In the genomic region with DNA sequence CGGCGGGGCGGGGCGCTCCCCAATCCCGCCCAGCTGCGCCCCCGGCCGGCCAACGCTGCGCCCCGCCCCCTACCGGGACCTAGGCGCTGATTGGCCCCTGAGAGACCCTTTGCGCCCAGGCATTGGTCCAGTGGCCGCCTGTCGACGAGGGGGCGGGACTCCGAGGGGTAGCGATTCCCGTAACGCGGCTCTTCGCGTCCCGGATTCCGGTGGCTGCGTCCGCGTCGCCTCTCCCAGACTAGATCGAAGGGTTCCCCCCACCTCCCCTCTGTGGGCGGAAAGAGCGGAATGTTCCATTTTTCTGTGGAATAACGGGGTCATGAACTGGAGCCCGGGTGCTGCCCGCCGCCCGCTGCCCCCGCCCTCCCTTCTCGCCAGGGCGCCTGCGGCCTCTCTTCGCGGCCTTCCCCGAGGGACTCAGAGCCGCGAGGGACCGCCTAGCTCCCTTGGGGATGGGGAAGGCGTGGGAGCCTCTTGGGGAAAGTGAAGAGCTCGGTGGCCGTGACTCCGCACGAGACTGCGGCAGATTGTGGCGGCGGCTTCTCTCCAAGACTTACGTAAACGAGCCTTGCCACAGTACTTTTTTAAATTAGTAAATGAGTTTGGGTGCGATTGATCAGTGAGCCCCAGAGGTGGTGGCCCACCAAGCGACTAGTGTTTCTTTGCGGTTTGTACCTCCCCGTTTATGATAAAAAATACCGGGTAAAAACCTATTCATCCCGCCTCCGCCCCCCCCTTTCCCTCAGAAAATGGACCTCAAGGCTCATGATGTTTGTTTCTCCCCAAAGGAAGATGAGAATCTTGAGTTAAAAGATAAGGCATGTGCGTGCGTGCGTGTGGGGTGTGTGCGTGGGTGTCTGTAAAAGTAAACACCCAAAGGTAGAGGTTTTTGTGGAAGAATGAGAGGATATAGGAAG, we compare ENCODE assay signal across 8 cellular contexts. TPM values are rescaled to one million over a fixed set of nuclear protein-coding genes. Genes with fewer than 3 reads are reported as not detected.
DNase-seq lines count a peak whose midpoint lies in the region; ATAC-seq lines count a peak whose summit lies in the region.

No MANE protein-coding gene starts in this region.

- H3K27me3 Mint-ChIP-seq in activated CD4-positive, alpha-beta T cell treated with anti-CD3 and anti-CD28 coated beads, Interleukin-2, amount 10 ng/mL, durations not matched to agents 7 days and 5 days: no peaks in the 10 kb centered on the region

- peak overlapping the region; percentile 86 to 97 (median 92) for H3K9ac ChIP-seq in BLaER1 treated with 17β-estradiol and CSF1 and Interleukin-3, amounts not matched to agents 10 nM and 100 nM

- H3K4me1 Mint-ChIP-seq in activated CD4-positive, alpha-beta T cell treated with anti-CD3 and anti-CD28 coated beads, Interleukin-2, amount 10 ng/mL, durations not matched to agents 7 days and 5 days: peaks cover 46% of the 10 kb centered on the region

- H3K4me1 ChIP-seq in BLaER1 treated with 17β-estradiol and CSF1 and Interleukin-3, amounts not matched to agents 10 nM and 100 nM: peaks cover 26 to 54% (median 33%) of the 10 kb centered on the region in 10 experiments

- peaks cover 4% of the 10 kb centered on the region for H3K9me3 Mint-ChIP-seq in activated CD4-positive, alpha-beta T cell treated with anti-CD3 and anti-CD28 coated beads, Interleukin-2, amount 10 ng/mL, durations not matched to agents 7 days and 5 days

- H3K9me3 ChIP-seq in BLaER1 treated with 17β-estradiol and CSF1 and Interleukin-3, amounts not matched to agents 10 nM and 100 nM (replicated peaks in 1 of 11): no peaks in the 10 kb centered on the region; a peak in 1 of 22 replicates

- DNase-seq in NCI-H526 (lab: John Stamatoyannopoulos, UW) (peak; percentile 55 to 81), cortex of kidney (lab: John Stamatoyannopoulos, UW) (peak; percentile 73), left lobe of liver (ENCODE audit: low spot score) (peak; percentile 99)
- DNase-seq in activated CD4-positive, alpha-beta T cell treated with anti-CD3 and anti-CD28 coated beads, Interleukin-2, amount 10 ng/mL, durations not matched to agents 7 days and 5 days: peak; percentile 96
- peak; percentile 96 for DNase-seq in stimulated activated CD4-positive, alpha-beta T cell treated with anti-CD3 and anti-CD28 coated beads, Interleukin-2, amount 100 ng/mL, for 4 hours (ENCODE audit: low read depth)

- peak overlapping the region; percentile 96 for H3K4me3 Mint-ChIP-seq in activated CD4-positive, alpha-beta T cell treated with anti-CD3 and anti-CD28 coated beads, Interleukin-2, amount 10 ng/mL, durations not matched to agents 7 days and 5 days

- CTCF ChIA-PET in activated CD4-positive, alpha-beta T cell treated with anti-CD3 and anti-CD28 coated beads, Interleukin-2, amount 10 ng/mL, durations not matched to agents 7 days and 5 days (lab: Charles Lee): interaction anchor here (0.6 to 2.6 kb wide), 7 partner anchors 9 to 866 kb away, joined by 3 to 8 read pairs (median 4); no protein-coding TSS in a partner anchor

- H3K27me3 ChIP-seq in BLaER1 treated with 17β-estradiol and CSF1 and Interleukin-3, amounts not matched to agents 10 nM and 100 nM: no peaks in the 10 kb centered on the region

- POLR2A ChIA-PET in activated CD4-positive, alpha-beta T cell treated with anti-CD3 and anti-CD28 coated beads, Interleukin-2, amount 10 ng/mL, durations not matched to agents 7 days and 5 days (lab: Charles Lee): interaction anchor here (0.5 to 1.0 kb wide), 3 partner anchors 16 to 92 kb away, joined by 3 to 5 read pairs (median 4); no protein-coding TSS in a partner anchor

- H3K4me3 ChIP-seq in BLaER1 treated with 17β-estradiol and CSF1 and Interleukin-3, amounts not matched to agents 10 nM and 100 nM: peak overlapping the region; percentile 74 to 91 (median 84)

- peak overlapping the region; percentile 79 to 97 (median 89) for H3K27ac ChIP-seq in BLaER1 treated with 17β-estradiol and CSF1 and Interleukin-3, amounts not matched to agents 10 nM and 100 nM

- H3K4me2 ChIP-seq in BLaER1 treated with 17β-estradiol and CSF1 and Interleukin-3, amounts not matched to agents 10 nM and 100 nM: peak overlapping the region; percentile 70 to 94 (median 85)

- peak overlapping the region; percentile 97 for H3K27ac Mint-ChIP-seq in activated CD4-positive, alpha-beta T cell treated with anti-CD3 and anti-CD28 coated beads, Interleukin-2, amount 10 ng/mL, durations not matched to agents 7 days and 5 days

- H3K36me3 ChIP-seq in BLaER1 treated with 17β-estradiol and CSF1 and Interleukin-3, amounts not matched to agents 10 nM and 100 nM: peaks cover 0 to 7% (median 4%) of the 10 kb centered on the region in 11 experiments; a peak in 3 of 22 replicates

- peaks cover 0 to 33% (median 21%) of the 10 kb centered on the region in 11 experiments; a peak in 14 of 22 replicates for H4K20me1 ChIP-seq in BLaER1 treated with 17β-estradiol and CSF1 and Interleukin-3, amounts not matched to agents 10 nM and 100 nM

- ATAC-seq in GM19351 (IDR thresholded peaks at IDR 0.05; ENCODE audit: unreplicated experiment) (peak; percentile 97), HG03520 (IDR thresholded peaks at IDR 0.05; ENCODE audit: unreplicated experiment) (peak; percentile 97), left lobe of liver (peak; percentile 90)

- H3K36me3 Mint-ChIP-seq in activated CD4-positive, alpha-beta T cell treated with anti-CD3 and anti-CD28 coated beads, Interleukin-2, amount 10 ng/mL, durations not matched to agents 7 days and 5 days (ENCODE audit: low read depth): peaks cover 52% of the 10 kb centered on the region

RNA-seq across cellular contexts. Expression of gene IL6ST, which starts 0.5 kb away (rescaled TPM):
- 100 to 1,000 TPM; 117 to 130 TPM for total RNA-seq in activated CD4-positive, alpha-beta T cell treated with anti-CD3 and anti-CD28 coated beads, Interleukin-2, amount 10 ng/mL, durations not matched to agents 7 days and 5 days
- total RNA-seq in left lobe of liver: 154 TPM

Comparison
In these comparisons a context has a peak if more than half of its experiments do, and no peak if none do; other contexts are left out.
1. Peak in every context shown above with its lines: DNase-seq, ATAC-seq, H3K4me3 ChIP-seq and H3K27ac ChIP-seq.